Comparison of ENCODE assay signal across 15 cellular contexts in genomic region chr19:2079865-2080301, GRCh38. TPM values are rescaled to one million over a fixed set of nuclear protein-coding genes. Genes with fewer than 3 reads are reported as not detected.
DNase-seq lines count a peak whose midpoint lies in the region; ATAC-seq and TF ChIP-seq lines count a peak whose summit lies in the region.
"Had no signal": no experiment of that assay in that cellular context is flagged by ENCODE, and none has a peak within 500 bp of the region (broad histone marks: within the 10 kb centered on the region; RNA-seq: fewer than 3 reads in every experiment).

No MANE protein-coding gene starts in this region.

- H3K27me3 Mint-ChIP-seq in T-helper 2 cell treated with Interferon-gamma antibody and Interleukin-4, amounts not matched to agents 5 μg/mL and 100 μg/mL, for 36 hours (ENCODE audit: low read depth): no peaks in the 10 kb centered on the region
- no peaks in the 10 kb centered on the region for H3K27me3 Mint-ChIP-seq in IgD-negative memory B cell
- H3K27me3 Mint-ChIP-seq in activated naive CD8-positive, alpha-beta T cell treated with anti-CD3 and anti-CD28 coated beads, Interleukin-2, amount 50 U/mL, for 24 hours: no peaks in the 10 kb centered on the region

- H3K4me1 Mint-ChIP-seq in T-helper 2 cell treated with Interferon-gamma antibody and Interleukin-4, amounts not matched to agents 5 μg/mL and 100 μg/mL, for 36 hours (ENCODE audit: low read depth): peaks cover 30% of the 10 kb centered on the region
- H3K4me1 Mint-ChIP-seq in IgD-negative memory B cell: peaks cover 25 to 31% (median 29%) of the 10 kb centered on the region in 3 donors
- H3K4me1 Mint-ChIP-seq in activated naive CD8-positive, alpha-beta T cell treated with anti-CD3 and anti-CD28 coated beads, Interleukin-2, amount 50 U/mL, for 24 hours: peaks cover 36% of the 10 kb centered on the region

- DNase-seq in T-helper 2 cell treated with Interferon-gamma antibody and Interleukin-4, amounts not matched to agents 5 μg/mL and 100 μg/mL, for 36 hours (ENCODE audit: low spot score): no peak
- no peak for DNase-seq in T-helper 2 cell
- DNase-seq in activated naive CD8-positive, alpha-beta T cell treated with anti-CD3 and anti-CD28 coated beads, Interleukin-2, amount 50 U/mL, for 24 hours: no peak
- DNase-seq in posterior vena cava (ENCODE audit: low spot score): peak; percentile 74
- no peak for DNase-seq in NCI-H1048 (lab: John Stamatoyannopoulos, UW)
- DNase-seq in mesenteric fat pad (ENCODE audit: low spot score): no peak
- DNase-seq in erythroblast (lab: John Stamatoyannopoulos, UW): no peak
- DNase-seq: aorta, KBM-7, midbrain, NCI-H1436, NCI-H345, stomach had no signal

- TF ChIP-seq POLR2A in erythroblast (IDR thresholded peaks at IDR 0.05; ENCODE audit: low read length): no peak

- H3K36me3 Mint-ChIP-seq in T-helper 2 cell treated with Interferon-gamma antibody and Interleukin-4, amounts not matched to agents 5 μg/mL and 100 μg/mL, for 36 hours (ENCODE audit: low read depth): peaks cover 76% of the 10 kb centered on the region
- H3K36me3 Mint-ChIP-seq in IgD-negative memory B cell: no peaks in the 10 kb centered on the region
- H3K36me3 Mint-ChIP-seq in activated naive CD8-positive, alpha-beta T cell treated with anti-CD3 and anti-CD28 coated beads, Interleukin-2, amount 50 U/mL, for 24 hours (ENCODE audit: low read depth): peaks cover 73% of the 10 kb centered on the region

- no peaks in the 10 kb centered on the region for H3K9me3 Mint-ChIP-seq in T-helper 2 cell treated with Interferon-gamma antibody and Interleukin-4, amounts not matched to agents 5 μg/mL and 100 μg/mL, for 36 hours
- H3K9me3 Mint-ChIP-seq in IgD-negative memory B cell: no peaks in the 10 kb centered on the region
- H3K9me3 Mint-ChIP-seq in activated naive CD8-positive, alpha-beta T cell treated with anti-CD3 and anti-CD28 coated beads, Interleukin-2, amount 50 U/mL, for 24 hours: no peaks in the 10 kb centered on the region

- H3K4me3 Mint-ChIP-seq in T-helper 2 cell treated with Interferon-gamma antibody and Interleukin-4, amounts not matched to agents 5 μg/mL and 100 μg/mL, for 36 hours: peak overlapping the region; percentile 95
- H3K4me3 Mint-ChIP-seq in IgD-negative memory B cell: peak overlapping the region; percentile 63 to 97 (median 74)
- peak overlapping the region; percentile 85 for H3K4me3 Mint-ChIP-seq in activated naive CD8-positive, alpha-beta T cell treated with anti-CD3 and anti-CD28 coated beads, Interleukin-2, amount 50 U/mL, for 24 hours

- peak overlapping the region; percentile 74 for H3K27ac Mint-ChIP-seq in T-helper 2 cell treated with Interferon-gamma antibody and Interleukin-4, amounts not matched to agents 5 μg/mL and 100 μg/mL, for 36 hours
- H3K27ac Mint-ChIP-seq in IgD-negative memory B cell: peak overlapping the region; percentile 92 to 100 (median 100)
- peak overlapping the region; percentile 95 for H3K27ac Mint-ChIP-seq in activated naive CD8-positive, alpha-beta T cell treated with anti-CD3 and anti-CD28 coated beads, Interleukin-2, amount 50 U/mL, for 24 hours

- intact Hi-C loops in posterior vena cava (cut with DNase I): loop anchor here in 1 of 2 donors (10.0 kb wide), 1 partner anchor 155 kb away; no protein-coding TSS in a partner anchor

- no peak for ATAC-seq in activated naive CD8-positive, alpha-beta T cell treated with anti-CD3 and anti-CD28 coated beads, Interleukin-2, amount 50 U/mL, for 24 hours
- ATAC-seq: pancreas had no signal

RNA-seq across cellular contexts. Expression of gene MOB3A, which starts 16.2 kb away (rescaled TPM):
- polyA plus RNA-seq in IgD-negative memory B cell: 136 TPM
- total RNA-seq in posterior vena cava (10 to 100 TPM; 55.8 to 57.1 TPM), mesenteric fat pad (79.4 TPM)

RNA-seq across cellular contexts. Expression of gene IZUMO4, which starts 16.8 kb away (rescaled TPM):
- 0.83 TPM for polyA plus RNA-seq in IgD-negative memory B cell
- total RNA-seq in posterior vena cava (1 to 10 TPM in 1 of 2 donors, under 1 TPM in 1; 0.90 to 2.4 TPM), mesenteric fat pad (2.4 TPM)

RNA-seq across cellular contexts. Expression of gene MKNK2, which starts 28.8 kb away (rescaled TPM):
- 83.9 TPM for polyA plus RNA-seq in IgD-negative memory B cell
- total RNA-seq in posterior vena cava (100 to 1,000 TPM in 1 of 2 donors, 10 to 100 TPM in 1; 99.6 to 126 TPM), mesenteric fat pad (240 TPM)
